ENCODE assay signal across 8 cellular contexts in the genomic region with DNA sequence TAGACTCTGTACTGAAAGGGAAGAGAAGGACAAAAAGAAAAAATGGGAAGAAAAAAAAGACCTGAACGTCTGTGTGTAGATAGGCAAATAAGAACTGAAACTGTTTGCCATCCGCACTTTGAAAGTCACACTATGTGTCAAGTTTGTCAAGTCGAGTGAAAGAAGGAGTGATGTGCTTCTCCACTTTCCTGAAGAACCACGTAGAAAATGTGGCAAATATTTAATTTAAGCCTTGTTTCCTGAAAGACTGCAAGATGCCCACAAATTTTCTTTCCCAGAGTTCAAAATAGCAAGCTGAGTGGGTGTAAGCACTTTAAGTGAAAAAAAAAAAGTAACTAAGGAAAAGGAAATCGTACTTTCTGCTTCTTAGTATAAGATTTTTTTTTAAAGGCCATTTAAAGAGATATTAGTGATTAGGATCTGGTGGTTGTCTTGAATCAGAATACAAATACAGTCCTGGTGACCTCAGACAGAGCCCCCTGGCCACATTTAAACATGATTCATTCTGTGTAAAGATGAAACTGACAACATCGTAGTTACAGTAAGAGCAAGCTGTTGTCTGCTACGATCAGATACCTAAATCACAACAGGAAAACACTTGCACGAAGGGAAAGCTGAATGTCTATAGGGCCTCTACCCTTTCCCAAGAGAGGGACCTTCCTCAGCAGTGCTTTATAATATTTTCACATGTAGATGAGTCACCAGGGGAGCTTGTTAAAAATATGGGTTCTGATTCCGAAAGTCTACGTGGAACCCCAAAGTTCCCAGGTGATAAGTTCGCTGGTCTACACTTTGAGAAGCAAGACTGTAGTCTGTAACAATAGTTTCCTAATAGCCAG.
DNase-seq lines count a peak whose midpoint lies in the region; ATAC-seq and TF ChIP-seq lines count a peak whose summit lies in the region.

No MANE protein-coding gene starts in this region.

- H3K36me3 Mint-ChIP-seq in T-helper 2 cell treated with Interferon-gamma antibody and Interleukin-4, amounts not matched to agents 5 μg/mL and 100 μg/mL, for 36 hours (ENCODE audit: low read depth) = no peaks in the 10 kb centered on the region
- H3K36me3 Mint-ChIP-seq in type B pancreatic cell = no peaks in the 10 kb centered on the region

- H3K27ac Mint-ChIP-seq in T-helper 2 cell treated with Interferon-gamma antibody and Interleukin-4, amounts not matched to agents 5 μg/mL and 100 μg/mL, for 36 hours = peak overlapping the region; percentile 94
- H3K27ac Mint-ChIP-seq in type B pancreatic cell = peak overlapping the region; percentile 83

- TF ChIP-seq CTCF in type B pancreatic cell (conservative IDR thresholded peaks at IDR 0.05) = no peak

- H3K9me3 Mint-ChIP-seq in T-helper 2 cell treated with Interferon-gamma antibody and Interleukin-4, amounts not matched to agents 5 μg/mL and 100 μg/mL, for 36 hours = no peaks in the 10 kb centered on the region
- no peaks in the 10 kb centered on the region for H3K9me3 Mint-ChIP-seq in type B pancreatic cell

- peaks cover 76% of the 10 kb centered on the region for H3K4me1 Mint-ChIP-seq in T-helper 2 cell treated with Interferon-gamma antibody and Interleukin-4, amounts not matched to agents 5 μg/mL and 100 μg/mL, for 36 hours (ENCODE audit: low read depth)
- peaks cover 62% of the 10 kb centered on the region for H3K4me1 Mint-ChIP-seq in type B pancreatic cell (ENCODE audit: unreplicated experiment)

- DNase-seq in stimulated activated CD4-positive, alpha-beta T cell treated with anti-CD3 and anti-CD28 coated beads, Interleukin-4, amount 100 ng/mL, for 24 hours = peak; percentile 71
- DNase-seq in stimulated activated CD4-positive, alpha-beta T cell treated with anti-CD3 and anti-CD28 coated beads, Interleukin-4, amount 100 ng/mL, for 1 hour = no peak
- DNase-seq in T-helper 2 cell treated with Interferon-gamma antibody and Interleukin-4, amounts not matched to agents 5 μg/mL and 100 μg/mL, for 36 hours (ENCODE audit: low spot score) = peak; percentile 74
- DNase-seq in fibroblast of peridontal ligament (ENCODE audit: extremely low read depth) = peak; percentile 58
- DNase-seq in type B pancreatic cell (ENCODE audit: extremely low spot score, unreplicated experiment) = no peak
- DNase-seq in DMS53 treated with DMSO at 0.1 percent for 48 hours (lab: John Stamatoyannopoulos, UW; ENCODE audit: unreplicated experiment) = no peak
- DNase-seq in NCI-H146 (lab: John Stamatoyannopoulos, UW) = no peak

- H3K4me3 Mint-ChIP-seq in T-helper 2 cell treated with Interferon-gamma antibody and Interleukin-4, amounts not matched to agents 5 μg/mL and 100 μg/mL, for 36 hours = peak overlapping the region; percentile 88
- peak overlapping the region; percentile 48 for H3K4me3 Mint-ChIP-seq in type B pancreatic cell

- peak; percentile 74 for ATAC-seq in HG03045 (IDR thresholded peaks at IDR 0.05; ENCODE audit: unreplicated experiment)

- H3K27me3 Mint-ChIP-seq in T-helper 2 cell treated with Interferon-gamma antibody and Interleukin-4, amounts not matched to agents 5 μg/mL and 100 μg/mL, for 36 hours (ENCODE audit: low read depth) = peaks cover 4% of the 10 kb centered on the region
- no peaks in the 10 kb centered on the region for H3K27me3 Mint-ChIP-seq in type B pancreatic cell

Comparison
In these comparisons a context has a peak if more than half of its experiments do, and no peak if none do; other contexts are left out.
1. DNase-seq: peak in stimulated activated CD4-positive, alpha-beta T cell treated with anti-CD3 and anti-CD28 coated beads, Interleukin-4, amount 100 ng/mL, for 24 hours (single experiment), T-helper 2 cell treated with Interferon-gamma antibody and Interleukin-4, amounts not matched to agents 5 μg/mL and 100 μg/mL, for 36 hours (single experiment) and fibroblast of peridontal ligament (single experiment); none in stimulated activated CD4-positive, alpha-beta T cell treated with anti-CD3 and anti-CD28 coated beads, Interleukin-4, amount 100 ng/mL, for 1 hour (single experiment), type B pancreatic cell (single experiment), DMS53 treated with DMSO at 0.1 percent for 48 hours (single experiment) and NCI-H146 (single experiment).